8 cellular contexts compared by ENCODE assay signal in genomic region chr12:991350-992278, GRCh38. TPM values are rescaled to one million over a fixed set of nuclear protein-coding genes. Genes with fewer than 3 reads are reported as not detected.
A peak's percentile ranks its signal among the peaks of the same experiment; 100 is the strongest.
DNase-seq lines count a peak whose midpoint lies in the region; ATAC-seq, FAIRE-seq and TF ChIP-seq lines count a peak whose summit lies in the region.

No MANE protein-coding gene starts in this region.

- H3K4me1 ChIP-seq in ACC112 (ENCODE audit: control insufficient read depth, insufficient read depth, low read length, unreplicated experiment) (peaks cover 39% of the 10 kb centered on the region), HUES6 (ENCODE audit: control insufficient read depth, insufficient read depth, low read length) (peaks cover 15% of the 10 kb centered on the region; the same call in 1 of the 2 replicates), muscle layer of duodenum (ENCODE audit: control insufficient read depth in 1 of 2, insufficient read depth in 2 of 2, low read length in 2 of 2) (peaks cover 12 to 19% of the 10 kb centered on the region in 2 donors)

- H3K4me3 ChIP-seq in ACC112 (ENCODE audit: low read depth, low read length) (peak overlapping the region; percentile 91), HUES6 (ENCODE audit: low read depth, low read length) (peak overlapping the region; percentile 99), muscle layer of duodenum (ENCODE audit: low read depth in 1 of 2, low read length in 2 of 2) (peak overlapping the region; percentile 75 to 80)

- no peak for TF ChIP-seq POLR2A in GM12892 (IDR thresholded peaks at IDR 0.05; ENCODE audit: low read depth, low read length)

- peak overlapping the region; percentile 97 for H3K4me3 Mint-ChIP-seq in T-helper 1 cell treated with Interleukin-12 subunit alpha and Interleukin-12 subunit beta and Interleukin-4 antibody, amounts not matched to agents 30 μg/mL and 1 μg/mL, for 36 hours

- no peaks in the 10 kb centered on the region for H3K36me3 ChIP-seq in ACC112 (ENCODE audit: insufficient read depth, low read length)
- H3K36me3 ChIP-seq in HUES6 (ENCODE audit: control insufficient read depth, insufficient read depth, low read length), result no peaks in the 10 kb centered on the region
- H3K36me3 ChIP-seq in muscle layer of duodenum (ENCODE audit: control insufficient read depth in 1 of 2, insufficient read depth in 2 of 2, low read length in 2 of 2), result no peaks in the 10 kb centered on the region

- H3K27ac Mint-ChIP-seq in T-helper 1 cell treated with Interleukin-12 subunit alpha and Interleukin-12 subunit beta and Interleukin-4 antibody, amounts not matched to agents 30 μg/mL and 1 μg/mL, for 36 hours, result peak overlapping the region; percentile 94

- H2AFZ ChIP-seq in ACC112 (ENCODE audit: low read length, unreplicated experiment), result peak overlapping the region; percentile 36

- DNase-seq in GM12892 (ENCODE audit: insufficient read length) (no peak), epidermal melanocyte (ENCODE audit: insufficient read length, low spot score) (peak; percentile 28), urothelium cell line (ENCODE audit: low spot score) (peak; percentile 83)

- H3K79me2 ChIP-seq in ACC112 (ENCODE audit: control insufficient read depth, insufficient read depth, low read length, unreplicated experiment), result peaks cover 61% of the 10 kb centered on the region

- FAIRE-seq in GM12892 (lab: Jason Lieb, UNC), result peak; percentile 30
- no peak for FAIRE-seq in urothelium cell line (lab: Jason Lieb, UNC)

- H3K9me3 Mint-ChIP-seq in T-helper 1 cell treated with Interleukin-12 subunit alpha and Interleukin-12 subunit beta and Interleukin-4 antibody, amounts not matched to agents 30 μg/mL and 1 μg/mL, for 36 hours, result no peaks in the 10 kb centered on the region

- H3K36me3 Mint-ChIP-seq in T-helper 1 cell treated with Interleukin-12 subunit alpha and Interleukin-12 subunit beta and Interleukin-4 antibody, amounts not matched to agents 30 μg/mL and 1 μg/mL, for 36 hours (ENCODE audit: low read depth), result peaks cover 8% of the 10 kb centered on the region

- peak overlapping the region; percentile 95; the same call in 1 of the 2 replicates for H3K27ac ChIP-seq in ACC112 (ENCODE audit: low read depth, low read length)
- H3K27ac ChIP-seq in HUES6 (ENCODE audit: low read depth, low read length), result 0 out of 2 replicates have a peak overlapping the region, but pooled peaks have one; percentile 32
- peak overlapping the region; percentile 72 for H3K27ac ChIP-seq in muscle layer of duodenum (ENCODE audit: low read length)

- peak overlapping the region; percentile 88 for H3K9ac ChIP-seq in HUES6 (ENCODE audit: low read length)

- H3K9me3 ChIP-seq in HUES6 (ENCODE audit: control insufficient read depth, insufficient read depth, low read depth, low read length), result no peaks in the 10 kb centered on the region
- no peaks in the 10 kb centered on the region for H3K9me3 ChIP-seq in muscle layer of duodenum (ENCODE audit: control insufficient read depth in 1 of 2, low read length in 2 of 2)

- no peak for ATAC-seq in HG02970 (IDR thresholded peaks at IDR 0.05; ENCODE audit: low FRiP score, unreplicated experiment)

- no peaks in the 10 kb centered on the region for H3K27me3 ChIP-seq in ACC112 (ENCODE audit: insufficient read depth, low read length)
- no peaks in the 10 kb centered on the region for H3K27me3 ChIP-seq in HUES6 (ENCODE audit: control insufficient read depth, insufficient read depth, low read length)
- H3K27me3 ChIP-seq in muscle layer of duodenum (ENCODE audit: low read depth, low read length), result no peaks in the 10 kb centered on the region

- no peaks in the 10 kb centered on the region for H3K27me3 Mint-ChIP-seq in T-helper 1 cell treated with Interleukin-12 subunit alpha and Interleukin-12 subunit beta and Interleukin-4 antibody, amounts not matched to agents 30 μg/mL and 1 μg/mL, for 36 hours (ENCODE audit: low read depth)

- H3K4me1 Mint-ChIP-seq in T-helper 1 cell treated with Interleukin-12 subunit alpha and Interleukin-12 subunit beta and Interleukin-4 antibody, amounts not matched to agents 30 μg/mL and 1 μg/mL, for 36 hours (ENCODE audit: low read depth), result peaks cover 32% of the 10 kb centered on the region

RNA-seq across cellular contexts. Expression of gene ERC1, which starts 0.6 kb away (rescaled TPM):
- polyA plus RNA-seq in GM12892 (2012; ENCODE audit: missing spikeins), result 1.9 TPM

RNA-seq across cellular contexts. Expression of gene RAD52, which starts 42.1 kb away (rescaled TPM):
- 7.6 TPM for polyA plus RNA-seq in GM12892 (2012; ENCODE audit: missing spikeins)

Comparison
In these comparisons a context has a peak if more than half of its experiments do, and no peak if none do; other contexts are left out.
1. H3K27ac ChIP-seq: peak in every context shown above with its lines; median percentile 95 in ACC112; 72 in muscle layer of duodenum; 32 in HUES6.